Comparison of ENCODE assay signal across 1 cellular context in the genomic region with DNA sequence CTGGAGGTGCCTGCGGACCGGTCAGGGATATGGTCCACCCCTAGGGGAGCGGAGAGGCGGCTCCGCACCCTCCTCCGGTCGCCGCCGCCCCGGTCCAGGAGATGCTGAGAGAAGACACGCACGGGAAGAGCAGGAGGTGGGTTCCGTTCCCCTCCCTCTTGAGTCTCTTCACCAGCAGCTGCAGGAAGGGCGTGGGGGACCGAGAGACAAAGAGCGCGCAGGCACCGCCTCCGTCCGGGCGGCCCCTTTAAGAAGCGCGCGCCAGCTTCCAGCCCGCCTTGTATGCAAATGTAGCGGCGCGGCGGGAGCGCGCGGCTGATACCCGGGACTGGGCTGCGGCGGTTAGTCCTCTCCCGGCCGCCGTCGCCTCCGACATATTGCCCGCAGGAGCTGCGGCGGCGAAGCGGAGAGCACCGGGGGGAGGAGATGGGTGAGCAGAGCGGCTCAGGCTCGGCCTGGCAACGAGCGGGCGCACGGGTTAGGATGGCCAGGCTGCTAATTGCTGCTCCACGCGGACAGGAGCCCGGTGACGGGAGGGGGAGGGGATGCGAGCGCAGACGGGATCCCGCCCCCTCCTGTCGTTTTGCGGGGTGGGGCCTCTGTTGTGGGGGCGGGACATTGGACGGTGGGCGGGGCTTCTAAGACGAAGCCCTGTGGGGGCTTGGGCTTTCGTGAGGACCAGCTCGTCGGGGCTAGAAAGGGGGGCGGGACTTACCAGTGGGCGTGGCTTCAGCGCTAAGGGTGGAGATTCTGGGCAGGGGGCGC.
TF ChIP-seq lines count a peak whose summit lies in the region.

A gene (plus strand): TSS at position 318 of the 765 bp plus-strand sequence. CDS start 109 bp downstream, at position 427.

TF ChIP-seq in K562, 482 proteins besides CTCF, POLR2A, EP300 and RAD21 (continued from another document and continues in another):
- TF ChIP-seq, protein P1, sequence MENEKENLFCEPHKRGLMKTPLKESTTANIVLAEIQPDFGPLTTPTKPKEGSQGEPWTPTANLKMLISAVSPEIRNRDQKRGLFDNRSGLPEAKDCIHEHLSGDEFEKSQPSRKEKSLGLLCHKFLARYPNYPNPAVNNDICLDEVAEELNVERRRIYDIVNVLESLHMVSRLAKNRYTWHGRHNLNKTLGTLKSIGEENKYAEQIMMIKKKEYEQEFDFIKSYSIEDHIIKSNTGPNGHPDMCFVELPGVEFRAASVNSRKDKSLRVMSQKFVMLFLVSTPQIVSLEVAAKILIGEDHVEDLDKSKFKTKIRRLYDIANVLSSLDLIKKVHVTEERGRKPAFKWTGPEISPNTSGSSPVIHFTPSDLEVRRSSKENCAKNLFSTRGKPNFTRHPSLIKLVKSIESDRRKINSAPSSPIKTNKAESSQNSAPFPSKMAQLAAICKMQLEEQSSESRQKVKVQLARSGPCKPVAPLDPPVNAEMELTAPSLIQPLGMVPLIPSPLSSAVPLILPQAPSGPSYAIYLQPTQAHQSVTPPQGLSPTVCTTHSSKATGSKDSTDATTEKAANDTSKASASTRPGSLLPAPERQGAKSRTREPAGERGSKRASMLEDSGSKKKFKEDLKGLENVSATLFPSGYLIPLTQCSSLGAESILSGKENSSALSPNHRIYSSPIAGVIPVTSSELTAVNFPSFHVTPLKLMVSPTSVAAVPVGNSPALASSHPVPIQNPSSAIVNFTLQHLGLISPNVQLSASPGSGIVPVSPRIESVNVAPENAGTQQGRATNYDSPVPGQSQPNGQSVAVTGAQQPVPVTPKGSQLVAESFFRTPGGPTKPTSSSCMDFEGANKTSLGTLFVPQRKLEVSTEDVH (IDR thresholded peaks at IDR 0.05; ENCODE audit: low read depth, partially characterized antibody) = peak; percentile 94
- TF ChIP-seq NFIC (IDR thresholded peaks at IDR 0.05) = peak; percentile 44; the same call in 1 of the 2 replicates
- no peak for TF ChIP-seq EWSR1 (IDR thresholded peaks at IDR 0.05; ENCODE audit: borderline replicate concordance, low read depth, partially characterized antibody)
- TF ChIP-seq L3MBTL2 (IDR thresholded peaks at IDR 0.05) = peak; percentile 74
- TF ChIP-seq ETV5 (CRISPR knock-in tag; IDR thresholded peaks at IDR 0.05; ENCODE audit: low read depth) = peak; percentile 70
- no peak; the same call in 1 of the 2 replicates for TF ChIP-seq DIDO1 (tag; IDR thresholded peaks at IDR 0.05; ENCODE audit: low read depth)
- TF ChIP-seq RFX7 (CRISPR knock-in tag; IDR thresholded peaks at IDR 0.05) = no peak
- TF ChIP-seq, protein P2, sequence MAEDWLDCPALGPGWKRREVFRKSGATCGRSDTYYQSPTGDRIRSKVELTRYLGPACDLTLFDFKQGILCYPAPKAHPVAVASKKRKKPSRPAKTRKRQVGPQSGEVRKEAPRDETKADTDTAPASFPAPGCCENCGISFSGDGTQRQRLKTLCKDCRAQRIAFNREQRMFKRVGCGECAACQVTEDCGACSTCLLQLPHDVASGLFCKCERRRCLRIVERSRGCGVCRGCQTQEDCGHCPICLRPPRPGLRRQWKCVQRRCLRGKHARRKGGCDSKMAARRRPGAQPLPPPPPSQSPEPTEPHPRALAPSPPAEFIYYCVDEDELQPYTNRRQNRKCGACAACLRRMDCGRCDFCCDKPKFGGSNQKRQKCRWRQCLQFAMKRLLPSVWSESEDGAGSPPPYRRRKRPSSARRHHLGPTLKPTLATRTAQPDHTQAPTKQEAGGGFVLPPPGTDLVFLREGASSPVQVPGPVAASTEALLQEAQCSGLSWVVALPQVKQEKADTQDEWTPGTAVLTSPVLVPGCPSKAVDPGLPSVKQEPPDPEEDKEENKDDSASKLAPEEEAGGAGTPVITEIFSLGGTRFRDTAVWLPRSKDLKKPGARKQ (CRISPR knock-in tag; IDR thresholded peaks at IDR 0.05) = no peak
- no peak for TF ChIP-seq ZNF354B (CRISPR knock-in tag; IDR thresholded peaks at IDR 0.05)
- TF ChIP-seq ZFP30 (CRISPR knock-in tag; IDR thresholded peaks at IDR 0.05; ENCODE audit: borderline replicate concordance) = no peak
- TF ChIP-seq, protein P3, sequence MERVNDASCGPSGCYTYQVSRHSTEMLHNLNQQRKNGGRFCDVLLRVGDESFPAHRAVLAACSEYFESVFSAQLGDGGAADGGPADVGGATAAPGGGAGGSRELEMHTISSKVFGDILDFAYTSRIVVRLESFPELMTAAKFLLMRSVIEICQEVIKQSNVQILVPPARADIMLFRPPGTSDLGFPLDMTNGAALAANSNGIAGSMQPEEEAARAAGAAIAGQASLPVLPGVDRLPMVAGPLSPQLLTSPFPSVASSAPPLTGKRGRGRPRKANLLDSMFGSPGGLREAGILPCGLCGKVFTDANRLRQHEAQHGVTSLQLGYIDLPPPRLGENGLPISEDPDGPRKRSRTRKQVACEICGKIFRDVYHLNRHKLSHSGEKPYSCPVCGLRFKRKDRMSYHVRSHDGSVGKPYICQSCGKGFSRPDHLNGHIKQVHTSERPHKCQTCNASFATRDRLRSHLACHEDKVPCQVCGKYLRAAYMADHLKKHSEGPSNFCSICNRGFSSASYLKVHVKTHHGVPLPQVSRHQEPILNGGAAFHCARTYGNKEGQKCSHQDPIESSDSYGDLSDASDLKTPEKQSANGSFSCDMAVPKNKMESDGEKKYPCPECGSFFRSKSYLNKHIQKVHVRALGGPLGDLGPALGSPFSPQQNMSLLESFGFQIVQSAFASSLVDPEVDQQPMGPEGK (CRISPR knock-in tag; IDR thresholded peaks at IDR 0.05; ENCODE audit: borderline replicate concordance) = no peak
- no peak for TF ChIP-seq CHD4 (IDR thresholded peaks at IDR 0.05; ENCODE audit: insufficient read depth, insufficient replicate concordance, low read depth, low read length, poor library complexity, severe bottlenecking)
- TF ChIP-seq, protein P4, sequence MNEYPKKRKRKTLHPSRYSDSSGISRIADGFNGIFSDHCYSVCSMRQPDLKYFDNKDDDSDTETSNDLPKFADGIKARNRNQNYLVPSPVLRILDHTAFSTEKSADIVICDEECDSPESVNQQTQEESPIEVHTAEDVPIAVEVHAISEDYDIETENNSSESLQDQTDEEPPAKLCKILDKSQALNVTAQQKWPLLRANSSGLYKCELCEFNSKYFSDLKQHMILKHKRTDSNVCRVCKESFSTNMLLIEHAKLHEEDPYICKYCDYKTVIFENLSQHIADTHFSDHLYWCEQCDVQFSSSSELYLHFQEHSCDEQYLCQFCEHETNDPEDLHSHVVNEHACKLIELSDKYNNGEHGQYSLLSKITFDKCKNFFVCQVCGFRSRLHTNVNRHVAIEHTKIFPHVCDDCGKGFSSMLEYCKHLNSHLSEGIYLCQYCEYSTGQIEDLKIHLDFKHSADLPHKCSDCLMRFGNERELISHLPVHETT (CRISPR knock-in tag; conservative IDR thresholded peaks at IDR 0.05 in 1 of 2, IDR thresholded peaks at IDR 0.05 in 1 of 2) = peak in 1 of 2 experiments; percentile 87; a peak in 2 of 4 replicates
- peak; percentile 9; the same call in 1 of the 2 replicates for TF ChIP-seq MYNN (IDR thresholded peaks at IDR 0.05)
- no peak for TF ChIP-seq MYNN (CRISPR knock-in tag; IDR thresholded peaks at IDR 0.05)
- TF ChIP-seq, protein P5, sequence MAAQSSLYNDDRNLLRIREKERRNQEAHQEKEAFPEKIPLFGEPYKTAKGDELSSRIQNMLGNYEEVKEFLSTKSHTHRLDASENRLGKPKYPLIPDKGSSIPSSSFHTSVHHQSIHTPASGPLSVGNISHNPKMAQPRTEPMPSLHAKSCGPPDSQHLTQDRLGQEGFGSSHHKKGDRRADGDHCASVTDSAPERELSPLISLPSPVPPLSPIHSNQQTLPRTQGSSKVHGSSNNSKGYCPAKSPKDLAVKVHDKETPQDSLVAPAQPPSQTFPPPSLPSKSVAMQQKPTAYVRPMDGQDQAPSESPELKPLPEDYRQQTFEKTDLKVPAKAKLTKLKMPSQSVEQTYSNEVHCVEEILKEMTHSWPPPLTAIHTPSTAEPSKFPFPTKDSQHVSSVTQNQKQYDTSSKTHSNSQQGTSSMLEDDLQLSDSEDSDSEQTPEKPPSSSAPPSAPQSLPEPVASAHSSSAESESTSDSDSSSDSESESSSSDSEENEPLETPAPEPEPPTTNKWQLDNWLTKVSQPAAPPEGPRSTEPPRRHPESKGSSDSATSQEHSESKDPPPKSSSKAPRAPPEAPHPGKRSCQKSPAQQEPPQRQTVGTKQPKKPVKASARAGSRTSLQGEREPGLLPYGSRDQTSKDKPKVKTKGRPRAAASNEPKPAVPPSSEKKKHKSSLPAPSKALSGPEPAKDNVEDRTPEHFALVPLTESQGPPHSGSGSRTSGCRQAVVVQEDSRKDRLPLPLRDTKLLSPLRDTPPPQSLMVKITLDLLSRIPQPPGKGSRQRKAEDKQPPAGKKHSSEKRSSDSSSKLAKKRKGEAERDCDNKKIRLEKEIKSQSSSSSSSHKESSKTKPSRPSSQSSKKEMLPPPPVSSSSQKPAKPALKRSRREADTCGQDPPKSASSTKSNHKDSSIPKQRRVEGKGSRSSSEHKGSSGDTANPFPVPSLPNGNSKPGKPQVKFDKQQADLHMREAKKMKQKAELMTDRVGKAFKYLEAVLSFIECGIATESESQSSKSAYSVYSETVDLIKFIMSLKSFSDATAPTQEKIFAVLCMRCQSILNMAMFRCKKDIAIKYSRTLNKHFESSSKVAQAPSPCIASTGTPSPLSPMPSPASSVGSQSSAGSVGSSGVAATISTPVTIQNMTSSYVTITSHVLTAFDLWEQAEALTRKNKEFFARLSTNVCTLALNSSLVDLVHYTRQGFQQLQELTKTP (IDR thresholded peaks at IDR 0.05; ENCODE audit: low read depth in 1 of 2, partially characterized antibody in 2 of 2) = peak in 1 of 2 experiments; percentile 16
- TF ChIP-seq KLF13 (tag; IDR thresholded peaks at IDR 0.05; ENCODE audit: borderline replicate concordance, low read depth) = no peak
- no peak for TF ChIP-seq SAFB (IDR thresholded peaks at IDR 0.05; ENCODE audit: borderline replicate concordance, low read depth, low read length)
- TF ChIP-seq PPARD (CRISPR knock-in tag; IDR thresholded peaks at IDR 0.05) = no peak
- TF ChIP-seq SMAD3 (CRISPR knock-in tag; conservative IDR thresholded peaks at IDR 0.05) = no peak
- no peak for TF ChIP-seq ZNF668 (CRISPR knock-in tag; IDR thresholded peaks at IDR 0.05)
- no peak for TF ChIP-seq RBM14 (IDR thresholded peaks at IDR 0.05; ENCODE audit: borderline replicate concordance, insufficient read depth, low read depth, low read length)
- TF ChIP-seq CBX5 (IDR thresholded peaks at IDR 0.05; ENCODE audit: borderline replicate concordance, low read depth) = no peak
- peak; percentile 21; the same call in 1 of the 2 replicates for TF ChIP-seq MTA1 (IDR thresholded peaks at IDR 0.05; ENCODE audit: borderline replicate concordance)
- TF ChIP-seq DMBX1 (CRISPR knock-in tag; IDR thresholded peaks at IDR 0.05; ENCODE audit: borderline replicate concordance) = no peak
- TF ChIP-seq NRF1 (conservative IDR thresholded peaks at IDR 0.05 in 1 of 2, IDR thresholded peaks at IDR 0.05 in 1 of 2) = peak; percentile 84 to 87
- peak in 1 of 2 experiments; percentile 91; a peak in 2 of 4 replicates for TF ChIP-seq HDAC1 (IDR thresholded peaks at IDR 0.05)
- TF ChIP-seq ZNF561 (CRISPR knock-in tag; conservative IDR thresholded peaks at IDR 0.05) = no peak
- TF ChIP-seq ZNF766 (CRISPR knock-in tag; conservative IDR thresholded peaks at IDR 0.05) = peak; percentile 74
- TF ChIP-seq KLF1 (tag; IDR thresholded peaks at IDR 0.05) = peak; percentile 69; the same call in 1 of the 2 replicates
- TF ChIP-seq, protein P6, sequence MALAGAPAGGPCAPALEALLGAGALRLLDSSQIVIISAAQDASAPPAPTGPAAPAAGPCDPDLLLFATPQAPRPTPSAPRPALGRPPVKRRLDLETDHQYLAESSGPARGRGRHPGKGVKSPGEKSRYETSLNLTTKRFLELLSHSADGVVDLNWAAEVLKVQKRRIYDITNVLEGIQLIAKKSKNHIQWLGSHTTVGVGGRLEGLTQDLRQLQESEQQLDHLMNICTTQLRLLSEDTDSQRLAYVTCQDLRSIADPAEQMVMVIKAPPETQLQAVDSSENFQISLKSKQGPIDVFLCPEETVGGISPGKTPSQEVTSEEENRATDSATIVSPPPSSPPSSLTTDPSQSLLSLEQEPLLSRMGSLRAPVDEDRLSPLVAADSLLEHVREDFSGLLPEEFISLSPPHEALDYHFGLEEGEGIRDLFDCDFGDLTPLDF (CRISPR knock-in tag; IDR thresholded peaks at IDR 0.05) = peak; percentile 96
- TF ChIP-seq HIVEP1 (CRISPR knock-in tag; IDR thresholded peaks at IDR 0.05) = 0 out of 2 replicates have a peak, but pooled peaks have one; percentile 41
- TF ChIP-seq, protein P7, sequence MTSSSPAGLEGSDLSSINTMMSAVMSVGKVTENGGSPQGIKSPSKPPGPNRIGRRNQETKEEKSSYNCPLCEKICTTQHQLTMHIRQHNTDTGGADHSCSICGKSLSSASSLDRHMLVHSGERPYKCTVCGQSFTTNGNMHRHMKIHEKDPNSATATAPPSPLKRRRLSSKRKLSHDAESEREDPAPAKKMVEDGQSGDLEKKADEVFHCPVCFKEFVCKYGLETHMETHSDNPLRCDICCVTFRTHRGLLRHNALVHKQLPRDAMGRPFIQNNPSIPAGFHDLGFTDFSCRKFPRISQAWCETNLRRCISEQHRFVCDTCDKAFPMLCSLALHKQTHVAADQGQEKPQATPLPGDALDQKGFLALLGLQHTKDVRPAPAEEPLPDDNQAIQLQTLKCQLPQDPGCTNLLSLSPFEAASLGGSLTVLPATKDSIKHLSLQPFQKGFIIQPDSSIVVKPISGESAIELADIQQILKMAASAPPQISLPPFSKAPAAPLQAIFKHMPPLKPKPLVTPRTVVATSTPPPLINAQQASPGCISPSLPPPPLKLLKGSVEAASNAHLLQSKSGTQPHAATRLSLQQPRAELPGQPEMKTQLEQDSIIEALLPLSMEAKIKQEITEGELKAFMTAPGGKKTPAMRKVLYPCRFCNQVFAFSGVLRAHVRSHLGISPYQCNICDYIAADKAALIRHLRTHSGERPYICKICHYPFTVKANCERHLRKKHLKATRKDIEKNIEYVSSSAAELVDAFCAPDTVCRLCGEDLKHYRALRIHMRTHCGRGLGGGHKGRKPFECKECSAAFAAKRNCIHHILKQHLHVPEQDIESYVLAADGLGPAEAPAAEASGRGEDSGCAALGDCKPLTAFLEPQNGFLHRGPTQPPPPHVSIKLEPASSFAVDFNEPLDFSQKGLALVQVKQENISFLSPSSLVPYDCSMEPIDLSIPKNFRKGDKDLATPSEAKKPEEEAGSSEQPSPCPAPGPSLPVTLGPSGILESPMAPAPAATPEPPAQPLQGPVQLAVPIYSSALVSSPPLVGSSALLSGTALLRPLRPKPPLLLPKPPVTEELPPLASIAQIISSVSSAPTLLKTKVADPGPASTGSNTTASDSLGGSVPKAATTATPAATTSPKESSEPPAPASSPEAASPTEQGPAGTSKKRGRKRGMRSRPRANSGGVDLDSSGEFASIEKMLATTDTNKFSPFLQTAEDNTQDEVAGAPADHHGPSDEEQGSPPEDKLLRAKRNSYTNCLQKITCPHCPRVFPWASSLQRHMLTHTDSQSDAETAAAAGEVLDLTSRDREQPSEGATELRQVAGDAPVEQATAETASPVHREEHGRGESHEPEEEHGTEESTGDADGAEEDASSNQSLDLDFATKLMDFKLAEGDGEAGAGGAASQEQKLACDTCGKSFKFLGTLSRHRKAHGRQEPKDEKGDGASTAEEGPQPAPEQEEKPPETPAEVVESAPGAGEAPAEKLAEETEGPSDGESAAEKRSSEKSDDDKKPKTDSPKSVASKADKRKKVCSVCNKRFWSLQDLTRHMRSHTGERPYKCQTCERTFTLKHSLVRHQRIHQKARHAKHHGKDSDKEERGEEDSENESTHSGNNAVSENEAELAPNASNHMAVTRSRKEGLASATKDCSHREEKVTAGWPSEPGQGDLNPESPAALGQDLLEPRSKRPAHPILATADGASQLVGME (CRISPR knock-in tag; IDR thresholded peaks at IDR 0.05) = 0 out of 2 replicates have a peak, but pooled peaks have one; percentile 69
- peak; percentile 83; the same call in 1 of the 2 replicates for TF ChIP-seq ERF (CRISPR knock-in tag; IDR thresholded peaks at IDR 0.05)
